In the genomic region with DNA sequence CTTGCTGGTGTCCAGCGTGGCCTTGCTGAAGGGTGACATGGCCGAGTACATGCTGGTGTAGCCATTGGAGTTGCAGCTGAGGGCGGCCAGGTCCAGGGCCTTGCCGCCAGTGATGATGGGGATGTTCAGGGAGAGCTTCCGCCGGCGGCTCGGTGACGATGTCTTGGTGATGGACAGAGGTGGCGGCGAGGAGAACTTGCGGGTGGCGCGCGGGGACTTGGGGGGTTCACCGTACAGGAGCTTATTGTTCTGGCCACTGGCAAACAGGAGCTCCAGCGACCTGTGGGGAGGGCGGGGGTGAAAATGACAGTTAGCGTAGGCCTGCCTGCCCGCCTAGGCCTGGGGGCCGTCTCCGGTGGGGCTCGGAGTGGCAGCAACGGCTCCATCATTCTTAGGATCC, we compare ENCODE assay signal across 15 cellular contexts. TPM values are rescaled to one million over a fixed set of nuclear protein-coding genes. Genes with fewer than 3 reads are reported as not detected.
DNase-seq lines count a peak whose midpoint lies in the region; ATAC-seq and TF ChIP-seq lines count a peak whose summit lies in the region.
"Had no signal": no experiment of that assay in that cellular context is flagged by ENCODE, and none has a peak within 500 bp of the region (broad histone marks: within the 10 kb centered on the region; RNA-seq: fewer than 3 reads in every experiment).

No MANE protein-coding gene starts in this region.

- H3K36me3 ChIP-seq in RWPE2 (ENCODE audit: low read depth) (no peaks in the 10 kb centered on the region), mesendoderm (ENCODE audit: control insufficient read depth, insufficient read depth, low read length) (no peaks in the 10 kb centered on the region), WERI-Rb-1 (no peaks in the 10 kb centered on the region)
- H3K36me3 ChIP-seq: BE2C, spleen had no signal

- CTCF ChIA-PET in AG04450 (lab: Charles Lee) = interaction anchor here (1.0 to 1.3 kb wide), 2 partner anchors 25 to 181 kb away, joined by 4 to 8 read pairs; no protein-coding TSS in a partner anchor

- TF ChIP-seq CTCF in AG04450 (IDR thresholded peaks at IDR 0.05; ENCODE audit: low read depth, low read length) = no peak
- TF ChIP-seq CTCF in RWPE2 (IDR thresholded peaks at IDR 0.05; ENCODE audit: poor library complexity, severe bottlenecking) = no peak
- TF ChIP-seq CTCF in WERI-Rb-1 (IDR thresholded peaks at IDR 0.05; ENCODE audit: low read depth, low read length) = no peak

- H3K27me3 ChIP-seq in AG04450 (ENCODE audit: control insufficient read depth, insufficient read depth, low read length) (no peaks in the 10 kb centered on the region), RWPE2 (ENCODE audit: insufficient read depth, poor library complexity, severe bottlenecking) (no peaks in the 10 kb centered on the region), mesendoderm (ENCODE audit: insufficient read depth, low read length, poor library complexity) (no peaks in the 10 kb centered on the region), WERI-Rb-1 (ENCODE audit: insufficient read depth, low read depth, severe bottlenecking) (no peaks in the 10 kb centered on the region)
- H3K27me3 ChIP-seq: BE2C, spleen had no signal

- H3K9me3 ChIP-seq in AG04450 (ENCODE audit: control insufficient read depth, insufficient read depth, low read length) = peaks cover 9% of the 10 kb centered on the region; the same call in 1 of the 2 replicates
- no peaks in the 10 kb centered on the region for H3K9me3 ChIP-seq in RWPE2 (ENCODE audit: severe bottlenecking)
- no peaks in the 10 kb centered on the region for H3K9me3 ChIP-seq in WERI-Rb-1 (ENCODE audit: severe bottlenecking)
- H3K9me3 ChIP-seq: BE2C, mucosa of descending colon, spleen had no signal

- POLR2A ChIA-PET in AG04450 (lab: Yijun Ruan, JAX) = interaction anchor here (0.5 to 2.4 kb wide), 3 partner anchors 12 to 16 kb away, joined by 3 to 6 read pairs (median 5); no protein-coding TSS in a partner anchor

- H3K4me1 ChIP-seq in RWPE2 (ENCODE audit: insufficient read depth, poor library complexity, severe bottlenecking) = peaks cover 16% of the 10 kb centered on the region
- peaks cover 9% of the 10 kb centered on the region for H3K4me1 ChIP-seq in mesendoderm (ENCODE audit: control insufficient read depth, low read depth, low read length)

- H3K27ac ChIP-seq in AG04450 (ENCODE audit: low read depth, low read length) = peak overlapping the region; percentile 52
- peak overlapping the region; percentile 58 for H3K27ac ChIP-seq in RWPE2 (ENCODE audit: poor library complexity, severe bottlenecking)
- H3K27ac ChIP-seq in mesendoderm (ENCODE audit: low read depth, low read length) = no peak overlapping the region
- H3K27ac ChIP-seq in WERI-Rb-1 = no peak overlapping the region
- H3K27ac ChIP-seq: parathyroid adenoma had no signal

- no peaks in the 10 kb centered on the region for H3K79me2 ChIP-seq in mesendoderm (ENCODE audit: control insufficient read depth, insufficient read depth, low read length)
- H3K79me2 ChIP-seq: parathyroid adenoma had no signal

- H3K9ac ChIP-seq in mesendoderm (ENCODE audit: low read length) = no peak overlapping the region
- H3K9ac ChIP-seq: parathyroid adenoma had no signal

- H3K18ac ChIP-seq in mesendoderm (ENCODE audit: low read length) = no peak overlapping the region

- no peak overlapping the region for H3K23ac ChIP-seq in mesendoderm (ENCODE audit: low read length)

- H4K8ac ChIP-seq in mesendoderm (ENCODE audit: low read depth, low read length) = no peak overlapping the region

- H2BK5ac ChIP-seq in mesendoderm (ENCODE audit: low read length) = no peak overlapping the region

- H3K79me1 ChIP-seq in mesendoderm (ENCODE audit: low read length) = no peaks in the 10 kb centered on the region

- ATAC-seq in GM21786 (IDR thresholded peaks at IDR 0.05; ENCODE audit: unreplicated experiment) (peak; percentile 2), RWPE2 (ENCODE audit: low read depth) (no peak), HG02981 (IDR thresholded peaks at IDR 0.05; ENCODE audit: unreplicated experiment) (no peak)

- H2AK5ac ChIP-seq in mesendoderm (ENCODE audit: low read length) = no peak overlapping the region

- H4K5ac ChIP-seq in mesendoderm (ENCODE audit: low read length) = no peak overlapping the region

- H3K56ac ChIP-seq in mesendoderm (ENCODE audit: low read length) = peak overlapping the region; percentile 60

- no peak overlapping the region for H2BK15ac ChIP-seq in mesendoderm (replicated peaks; ENCODE audit: low read depth)

- no peak overlapping the region for H2BK120ac ChIP-seq in mesendoderm (ENCODE audit: low read depth, low read length)

- H3K4me3 ChIP-seq in AG04450 (ENCODE audit: low read depth, low read length) (no peak overlapping the region), RWPE2 (ENCODE audit: severe bottlenecking) (no peak overlapping the region), mesendoderm (ENCODE audit: low read length) (no peak overlapping the region), WERI-Rb-1 (ENCODE audit: low read depth, low read length) (no peak overlapping the region)
- H3K4me3 ChIP-seq: mucosa of descending colon had no signal

- no peak for DNase-seq in AG04450 (ENCODE audit: low read depth, low spot score)
- no peak for DNase-seq in RWPE2 (ENCODE audit: low spot score)
- no peak for DNase-seq in mesendoderm
- no peak for DNase-seq in NCI-H1930 (lab: John Stamatoyannopoulos, UW)
- no peak for DNase-seq in DMS 273 treated with DMSO at 0.1 percent for 48 hours (lab: John Stamatoyannopoulos, UW)
- DNase-seq in WERI-Rb-1 = no peak
- DNase-seq: activated T-cell treated with anti-CD3 and anti-CD28 coated beads, Interleukin-2, amount 50 U/mL, for 4 hours; BE2C; mucosa of descending colon; NCI-H187 treated with DMSO at 0.1 percent for 48 hours; NCI-H526 treated with DMSO at 0.1 percent for 48 hours; spleen had no signal

- no peak overlapping the region for H3K4ac ChIP-seq in mesendoderm (ENCODE audit: low read depth, low read length)

- H3K4me2 ChIP-seq in mesendoderm (ENCODE audit: low read length) = no peak overlapping the region

- WGBS in mesendoderm (ENCODE audit: extremely low coverage, insufficient coverage, low lambda C conversion rate) = no CpG with 5 or more reads among the region's 24 CpGs

RNA-seq across cellular contexts. Expression of a gene that starts 59.0 kb away (rescaled TPM):
- polyA plus RNA-seq in AG04450 (2011; rRNA removed) = 4.8 and 5.6 TPM in 2 replicates
- polyA minus RNA-seq in AG04450 (2011; rRNA and poly(A)+ RNA removed) = 2.0 and 2.9 TPM in 2 replicates
- polyA plus RNA-seq in mesendoderm (2013, experiment 1 of 2) = 10.9 TPM
- polyA plus RNA-seq in mesendoderm (2013, experiment 2 of 2) = 10.6 TPM

Comparison
In these comparisons a context has a peak if more than half of its experiments do, and no peak if none do; other contexts are left out.
1. H3K27ac ChIP-seq: peak in AG04450 (single experiment) and RWPE2 (single experiment); none in mesendoderm (single experiment) and WERI-Rb-1 (single experiment).